Comparison of ENCODE assay signal across 35 cellular contexts in the genomic region with DNA sequence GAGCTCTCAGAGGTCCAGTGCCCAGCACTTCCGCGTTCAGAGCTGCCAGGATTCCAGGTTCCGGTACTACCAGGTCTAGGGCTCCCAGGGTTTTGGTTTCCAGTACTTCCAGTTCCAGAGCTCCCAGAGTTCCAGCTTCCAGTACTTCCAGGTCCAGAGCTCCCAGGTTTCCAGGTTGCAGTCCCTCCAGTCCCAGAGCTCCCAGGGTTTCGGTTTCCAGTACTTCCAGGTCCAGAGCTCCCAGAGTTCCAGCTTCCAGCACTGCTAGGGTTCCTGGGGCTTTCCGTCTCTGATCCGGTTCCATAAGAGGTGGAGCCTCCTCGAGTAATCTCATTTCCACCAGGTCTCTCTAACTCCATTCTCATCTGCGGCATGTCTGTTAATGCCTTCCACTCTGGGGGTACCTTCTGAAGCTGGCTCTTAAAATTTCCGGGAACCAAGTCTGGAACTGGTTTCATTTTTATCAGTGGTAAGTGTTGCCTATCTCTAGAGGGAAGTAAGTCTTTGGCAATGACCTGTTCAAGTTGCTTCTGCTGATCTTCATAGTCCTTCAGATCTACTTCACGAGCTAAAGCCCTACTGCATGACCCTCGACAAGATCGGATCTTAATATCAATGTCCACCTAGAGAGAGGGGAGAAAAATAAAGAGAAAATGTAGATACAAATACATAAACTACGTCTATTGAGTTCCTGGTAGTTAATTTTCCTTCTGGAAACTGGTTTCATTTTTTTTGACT. TPM values are rescaled to one million over a fixed set of nuclear protein-coding genes. Genes with fewer than 3 reads are reported as not detected.
"Had no signal": no experiment of that assay in that cellular context is flagged by ENCODE, and none has a peak within 500 bp of the region (broad histone marks: within the 10 kb centered on the region; RNA-seq: fewer than 3 reads in every experiment).

No MANE protein-coding gene starts in this region.

- H3K27ac Mint-ChIP-seq: activated CD4-positive, alpha-beta T cell treated with anti-CD3 and anti-CD28 coated beads for 36 hours; activated CD8-positive, alpha-beta memory T cell treated with anti-CD3 and anti-CD28 coated beads, Interleukin-2, amount 10 ng/mL, durations not matched to agents 7 days and 5 days; activated CD8-positive, alpha-beta T cell treated with anti-CD3 and anti-CD28 coated beads, Interleukin-2, amount 10 ng/mL, durations not matched to agents 7 days and 5 days; activated naive CD4-positive, alpha-beta T cell treated with anti-CD3 and anti-CD28 coated beads, Interleukin-2, amount 50 U/mL, for 24 hours; activated naive CD8-positive, alpha-beta T cell treated with anti-CD3 and anti-CD28 coated beads, Interleukin-2, amount 50 U/mL, for 24 hours; activated T-helper 2 cell treated with anti-CD3 and anti-CD28 coated beads, Interferon-gamma antibody, Interleukin-2, Interleukin-4, amounts not matched to agents 10 μg/mL and 5 μg/mL and 100 μg/mL, durations not matched to agents 14 hours and 24 hours and 36 hours; effector memory CD8-positive, alpha-beta T cell; naive thymus-derived CD4-positive, alpha-beta T cell; progenitor cell of endocrine pancreas; stimulated activated effector memory CD8-positive, alpha-beta T cell treated with anti-CD3 and anti-CD28 coated beads, Interleukin-12 subunit alpha, Interleukin-12 subunit beta, amount 100 ng/mL, for 72 hours; stimulated activated naive CD8-positive, alpha-beta T cell treated with anti-CD3 and anti-CD28 coated beads, Interleukin-15, Interleukin-2, amounts not matched to agents 100 ng/mL and 50 ng/mL, for 24 hours had no signal

- H2AFZ ChIP-seq: hepatocyte had no signal

- H3K9me3 ChIP-seq: gastrocnemius medialis, ovary, thyroid gland, upper lobe of left lung had no signal

- H3K27me3 ChIP-seq: hepatocyte, ovary, thyroid gland, upper lobe of left lung had no signal

- H3K36me3 ChIP-seq: gastrocnemius medialis, ovary, thyroid gland, upper lobe of left lung had no signal

- ATAC-seq: activated CD4-positive, alpha-beta T cell treated with anti-CD3 and anti-CD28 coated beads for 36 hours; activated CD8-positive, alpha-beta memory T cell treated with anti-CD3 and anti-CD28 coated beads, Interleukin-2, amount 10 ng/mL, durations not matched to agents 7 days and 5 days; activated CD8-positive, alpha-beta T cell treated with anti-CD3 and anti-CD28 coated beads, Interleukin-2, amount 10 ng/mL, durations not matched to agents 7 days and 5 days; activated naive CD8-positive, alpha-beta T cell treated with anti-CD3 and anti-CD28 coated beads, Interleukin-2, amount 50 U/mL, for 24 hours; effector memory CD8-positive, alpha-beta T cell; gastrocnemius medialis; left cardiac atrium; naive thymus-derived CD4-positive, alpha-beta T cell; sciatic nerve; stimulated activated effector memory CD8-positive, alpha-beta T cell treated with anti-CD3 and anti-CD28 coated beads, Interleukin-12 subunit alpha, Interleukin-12 subunit beta, amount 100 ng/mL, for 72 hours had no signal

- H3K27ac ChIP-seq: gastrocnemius medialis, hepatocyte, ovary, skin epidermis, thyroid gland, upper lobe of left lung had no signal

- H3K4me3 Mint-ChIP-seq: activated CD4-positive, alpha-beta T cell treated with anti-CD3 and anti-CD28 coated beads for 36 hours; activated CD8-positive, alpha-beta memory T cell treated with anti-CD3 and anti-CD28 coated beads, Interleukin-2, amount 10 ng/mL, durations not matched to agents 7 days and 5 days; activated CD8-positive, alpha-beta T cell treated with anti-CD3 and anti-CD28 coated beads, Interleukin-2, amount 10 ng/mL, durations not matched to agents 7 days and 5 days; activated naive CD4-positive, alpha-beta T cell treated with anti-CD3 and anti-CD28 coated beads, Interleukin-2, amount 50 U/mL, for 24 hours; activated naive CD8-positive, alpha-beta T cell treated with anti-CD3 and anti-CD28 coated beads, Interleukin-2, amount 50 U/mL, for 24 hours; effector memory CD8-positive, alpha-beta T cell; naive thymus-derived CD4-positive, alpha-beta T cell; stimulated activated effector memory CD8-positive, alpha-beta T cell treated with anti-CD3 and anti-CD28 coated beads, Interleukin-12 subunit alpha, Interleukin-12 subunit beta, amount 100 ng/mL, for 72 hours; stimulated activated naive CD8-positive, alpha-beta T cell treated with anti-CD3 and anti-CD28 coated beads, Interleukin-15, Interleukin-2, amounts not matched to agents 100 ng/mL and 50 ng/mL, for 24 hours had no signal

- H3K4me1 ChIP-seq: gastrocnemius medialis, thyroid gland, upper lobe of left lung had no signal

- H3K27me3 Mint-ChIP-seq: progenitor cell of endocrine pancreas had no signal

- H3K9me3 Mint-ChIP-seq: activated naive CD4-positive, alpha-beta T cell treated with anti-CD3 and anti-CD28 coated beads, Interleukin-2, amount 50 U/mL, for 24 hours; activated naive CD8-positive, alpha-beta T cell treated with anti-CD3 and anti-CD28 coated beads, Interleukin-2, amount 50 U/mL, for 24 hours; activated T-helper 2 cell treated with anti-CD3 and anti-CD28 coated beads, Interferon-gamma antibody, Interleukin-2, Interleukin-4, amounts not matched to agents 10 μg/mL and 5 μg/mL and 100 μg/mL, durations not matched to agents 14 hours and 24 hours and 36 hours; effector memory CD8-positive, alpha-beta T cell; naive thymus-derived CD4-positive, alpha-beta T cell; stimulated activated effector memory CD8-positive, alpha-beta T cell treated with anti-CD3 and anti-CD28 coated beads, Interleukin-12 subunit alpha, Interleukin-12 subunit beta, amount 100 ng/mL, for 72 hours; stimulated activated naive CD8-positive, alpha-beta T cell treated with anti-CD3 and anti-CD28 coated beads, Interleukin-15, Interleukin-2, amounts not matched to agents 100 ng/mL and 50 ng/mL, for 24 hours had no signal

- H3K36me3 Mint-ChIP-seq: activated CD8-positive, alpha-beta memory T cell treated with anti-CD3 and anti-CD28 coated beads, Interleukin-2, amount 10 ng/mL, durations not matched to agents 7 days and 5 days; activated naive CD4-positive, alpha-beta T cell treated with anti-CD3 and anti-CD28 coated beads, Interleukin-2, amount 50 U/mL, for 24 hours; naive thymus-derived CD4-positive, alpha-beta T cell; stimulated activated effector memory CD8-positive, alpha-beta T cell treated with anti-CD3 and anti-CD28 coated beads, Interleukin-12 subunit alpha, Interleukin-12 subunit beta, amount 100 ng/mL, for 72 hours had no signal

- H3K79me2 ChIP-seq: hepatocyte had no signal

- FAIRE-seq: keratinocyte had no signal

- DNase-seq: activated CD4-positive, alpha-beta T cell treated with anti-CD3 and anti-CD28 coated beads for 36 hours; activated CD4-positive, CD25-positive, alpha-beta regulatory T cell; activated CD8-positive, alpha-beta memory T cell treated with anti-CD3 and anti-CD28 coated beads, Interleukin-2, amount 10 ng/mL, durations not matched to agents 7 days and 5 days; activated CD8-positive, alpha-beta T cell treated with anti-CD3 and anti-CD28 coated beads, Interleukin-2, amount 10 ng/mL, durations not matched to agents 7 days and 5 days; activated naive CD8-positive, alpha-beta T cell treated with anti-CD3 and anti-CD28 coated beads, Interleukin-2, amount 50 U/mL, for 24 hours; activated T-cell treated with anti-CD3 and anti-CD28 coated beads, Interleukin-2, amount 50 U/mL, for 48 hours; amygdala; caudate nucleus; cortex of kidney; effector memory CD8-positive, alpha-beta T cell; erythroblast; gastrocnemius medialis; glutamatergic neuron; left cardiac atrium; midbrain; naive thymus-derived CD4-positive, alpha-beta T cell; ovary; stimulated activated CD4-positive, alpha-beta T cell treated with anti-CD3 and anti-CD28 coated beads, Interleukin-12 subunit alpha, Interleukin-12 subunit beta, amount 100 ng/mL, for 4 hours; stimulated activated CD4-positive, alpha-beta T cell treated with anti-CD3 and anti-CD28 coated beads, Interleukin-4, amount 100 ng/mL, for 24 hours; T-helper 9 cell; thyroid gland; upper lobe of left lung had no signal

- H3K4me3 ChIP-seq: gastrocnemius medialis, hepatocyte, ovary, skin epidermis, thyroid gland, upper lobe of left lung had no signal

- H3K4me1 Mint-ChIP-seq: activated CD4-positive, alpha-beta T cell treated with anti-CD3 and anti-CD28 coated beads for 36 hours; activated CD8-positive, alpha-beta memory T cell treated with anti-CD3 and anti-CD28 coated beads, Interleukin-2, amount 10 ng/mL, durations not matched to agents 7 days and 5 days; activated naive CD4-positive, alpha-beta T cell treated with anti-CD3 and anti-CD28 coated beads, Interleukin-2, amount 50 U/mL, for 24 hours; activated naive CD8-positive, alpha-beta T cell treated with anti-CD3 and anti-CD28 coated beads, Interleukin-2, amount 50 U/mL, for 24 hours; naive thymus-derived CD4-positive, alpha-beta T cell; stimulated activated effector memory CD8-positive, alpha-beta T cell treated with anti-CD3 and anti-CD28 coated beads, Interleukin-12 subunit alpha, Interleukin-12 subunit beta, amount 100 ng/mL, for 72 hours had no signal

RNA-seq across cellular contexts. Expression of a gene that starts 4.1 kb away (rescaled TPM):
- total RNA-seq: activated CD4-positive, alpha-beta T cell treated with anti-CD3 and anti-CD28 coated beads for 36 hours; activated CD8-positive, alpha-beta memory T cell treated with anti-CD3 and anti-CD28 coated beads, Interleukin-2, amount 10 ng/mL, durations not matched to agents 7 days and 5 days; activated CD8-positive, alpha-beta T cell treated with anti-CD3 and anti-CD28 coated beads, Interleukin-2, amount 10 ng/mL, durations not matched to agents 7 days and 5 days; activated T-helper 2 cell treated with anti-CD3 and anti-CD28 coated beads, Interferon-gamma antibody, Interleukin-2, Interleukin-4, amounts not matched to agents 10 μg/mL and 5 μg/mL and 100 μg/mL, durations not matched to agents 14 hours and 24 hours and 36 hours; chondrocyte; lower leg skin; naive thymus-derived CD4-positive, alpha-beta T cell; sciatic nerve; subcutaneous adipose tissue; thyroid gland had no signal
- polyA plus RNA-seq: keratinocyte; naive thymus-derived CD4-positive, alpha-beta T cell; neural cell; ovary had no signal

RNA-seq across cellular contexts. Expression of a gene that starts 23.7 kb away (rescaled TPM):
- total RNA-seq: activated CD4-positive, alpha-beta T cell treated with anti-CD3 and anti-CD28 coated beads for 36 hours; activated CD8-positive, alpha-beta memory T cell treated with anti-CD3 and anti-CD28 coated beads, Interleukin-2, amount 10 ng/mL, durations not matched to agents 7 days and 5 days; activated CD8-positive, alpha-beta T cell treated with anti-CD3 and anti-CD28 coated beads, Interleukin-2, amount 10 ng/mL, durations not matched to agents 7 days and 5 days; activated T-helper 2 cell treated with anti-CD3 and anti-CD28 coated beads, Interferon-gamma antibody, Interleukin-2, Interleukin-4, amounts not matched to agents 10 μg/mL and 5 μg/mL and 100 μg/mL, durations not matched to agents 14 hours and 24 hours and 36 hours; lower leg skin; naive thymus-derived CD4-positive, alpha-beta T cell; sciatic nerve; subcutaneous adipose tissue had no signal
- polyA plus RNA-seq: keratinocyte; naive thymus-derived CD4-positive, alpha-beta T cell; neural cell; ovary had no signal

RNA-seq across cellular contexts. Expression of a gene that starts 26.0 kb away (rescaled TPM):
- total RNA-seq: activated CD4-positive, alpha-beta T cell treated with anti-CD3 and anti-CD28 coated beads for 36 hours; activated CD8-positive, alpha-beta memory T cell treated with anti-CD3 and anti-CD28 coated beads, Interleukin-2, amount 10 ng/mL, durations not matched to agents 7 days and 5 days; activated CD8-positive, alpha-beta T cell treated with anti-CD3 and anti-CD28 coated beads, Interleukin-2, amount 10 ng/mL, durations not matched to agents 7 days and 5 days; activated T-helper 2 cell treated with anti-CD3 and anti-CD28 coated beads, Interferon-gamma antibody, Interleukin-2, Interleukin-4, amounts not matched to agents 10 μg/mL and 5 μg/mL and 100 μg/mL, durations not matched to agents 14 hours and 24 hours and 36 hours; chondrocyte; lower leg skin; naive thymus-derived CD4-positive, alpha-beta T cell; sciatic nerve; subcutaneous adipose tissue; thyroid gland had no signal
- polyA plus RNA-seq: naive thymus-derived CD4-positive, alpha-beta T cell; neural cell had no signal
